Comparison of ENCODE assay signal across 9 cellular contexts in the genomic region with DNA sequence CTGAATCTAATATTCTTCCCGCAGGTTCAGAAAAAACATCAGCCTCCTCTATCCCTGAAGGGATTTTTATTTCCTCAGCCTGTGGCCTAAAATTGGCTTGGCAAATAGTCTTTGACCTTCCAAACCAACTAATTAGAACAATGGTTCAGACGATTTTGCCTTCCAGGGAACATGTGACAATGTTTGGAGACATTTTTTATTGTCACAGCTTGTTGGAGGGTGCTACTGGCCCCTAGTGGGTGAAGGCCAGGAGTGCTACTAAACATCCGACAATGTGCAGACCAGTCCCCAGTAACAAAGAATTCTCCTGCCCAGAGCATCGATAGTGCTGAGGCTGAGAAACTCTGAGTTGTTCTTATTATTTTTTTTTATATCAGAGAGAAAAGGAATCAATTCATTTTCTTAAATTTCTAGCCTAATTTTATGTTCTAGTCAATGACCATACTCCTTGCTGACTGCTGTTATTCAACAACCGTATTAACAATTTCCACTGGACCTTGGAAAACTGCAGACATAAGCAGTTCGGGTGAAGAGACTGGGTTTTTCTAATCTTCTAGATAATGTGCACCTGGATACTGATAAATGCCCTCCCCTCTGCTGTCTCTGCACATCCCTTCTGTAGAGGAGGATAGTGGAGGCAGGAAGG.
A peak's percentile ranks its signal among the peaks of the same experiment; 100 is the strongest.
DNase-seq lines count a peak whose midpoint lies in the region; ATAC-seq, FAIRE-seq and TF ChIP-seq lines count a peak whose summit lies in the region.
"Had no signal": no experiment of that assay in that cellular context is flagged by ENCODE, and none has a peak within 500 bp of the region (broad histone marks: within the 10 kb centered on the region; RNA-seq: fewer than 3 reads in every experiment).

No MANE protein-coding gene starts in this region.

- no CpG with 5 or more reads among the region's 6 CpGs for WGBS in H9 (ENCODE audit: extremely low coverage, insufficient read length, low lambda C conversion rate)

- H4K20me1 ChIP-seq in H9 (ENCODE audit: control insufficient read depth, insufficient read depth, insufficient read length), result no peaks in the 10 kb centered on the region

- H3K9ac ChIP-seq in H9 (ENCODE audit: extremely low read depth, insufficient read length, low read length), result no peak overlapping the region

- H3K4ac ChIP-seq in H9 (ENCODE audit: low read depth, low read length), result no peak overlapping the region

- no peaks in the 10 kb centered on the region for H3K79me1 ChIP-seq in H9 (ENCODE audit: insufficient read depth, low read depth, low read length, poor library complexity, severe bottlenecking)

- TF ChIP-seq CTCF in H9 (conservative IDR thresholded peaks at IDR 0.05), result peak; percentile 79
- TF ChIP-seq CTCF in chondrocyte (IDR thresholded peaks at IDR 0.05), result peak; percentile 79
- peak; percentile 63 to 70 (median 67) for TF ChIP-seq CTCF in nephron (IDR thresholded peaks at IDR 0.05; ENCODE audit: unreplicated experiment in 3 of 3)

- H3K27ac ChIP-seq in H9 (ENCODE audit: insufficient read length, low read depth, low read length), result no peak overlapping the region

- H3K27ac Mint-ChIP-seq in H9 (no peak overlapping the region), chondrocyte (ENCODE audit: unreplicated experiment) (no peak overlapping the region), nephron (no peak overlapping the region)

- no peak overlapping the region for H3K4me2 ChIP-seq in H9 (ENCODE audit: insufficient read depth, insufficient read length, low read length)

- H3K4me1 Mint-ChIP-seq in H9, result peaks cover 10% of the 10 kb centered on the region in 2 experiments
- H3K4me1 Mint-ChIP-seq in chondrocyte (ENCODE audit: low read depth), result no peaks in the 10 kb centered on the region
- H3K4me1 Mint-ChIP-seq in nephron, result peaks cover 10% of the 10 kb centered on the region

- no peaks in the 10 kb centered on the region for H3K79me2 ChIP-seq in H9 (ENCODE audit: insufficient read depth, low read length)

- no peak for ATAC-seq in HG03378 (IDR thresholded peaks at IDR 0.05; ENCODE audit: unreplicated experiment)

- no peak overlapping the region for H2AK5ac ChIP-seq in H9 (ENCODE audit: insufficient read length, low read length)

- no peak overlapping the region for H3K56ac ChIP-seq in H9 (ENCODE audit: insufficient read length, low read depth, low read length)

- H3K27me3 Mint-ChIP-seq in H9 (ENCODE audit: low read depth) (peaks cover 4% of the 10 kb centered on the region; the same call in 1 of the 2 replicates), chondrocyte (ENCODE audit: low read depth) (peaks cover 9% of the 10 kb centered on the region), nephron (ENCODE audit: low read depth) (peaks cover 4% of the 10 kb centered on the region)

- H2BK120ac ChIP-seq in H9 (ENCODE audit: low read depth, low read length, poor library complexity, severe bottlenecking), result no peak overlapping the region

- H3K36me3 Mint-ChIP-seq in H9 (ENCODE audit: insufficient read depth in 1 of 3, low read depth in 3 of 3), result peaks cover 11 to 22% (median 14%) of the 10 kb centered on the region in 3 experiments
- H3K36me3 Mint-ChIP-seq in chondrocyte (ENCODE audit: low read depth), result no peaks in the 10 kb centered on the region
- peaks cover 4% of the 10 kb centered on the region for H3K36me3 Mint-ChIP-seq in nephron (ENCODE audit: low read depth)

- H3K23ac ChIP-seq in H9 (ENCODE audit: insufficient read length, low read depth, low read length), result no peak overlapping the region

- H3K27me3 ChIP-seq in H9 (ENCODE audit: insufficient read depth, low read length), result no peaks in the 10 kb centered on the region

- no peak for FAIRE-seq in HTR-8/SVneo (lab: Jason Lieb, UNC)
- FAIRE-seq: endometrium had no signal

- H2BK15ac ChIP-seq in H9 (ENCODE audit: low read depth, low read length), result no peak overlapping the region

- H3K4me3 Mint-ChIP-seq in H9, result no peak overlapping the region
- H3K4me3 Mint-ChIP-seq in chondrocyte (ENCODE audit: unreplicated experiment), result no peak overlapping the region
- no peak overlapping the region for H3K4me3 Mint-ChIP-seq in nephron

- H3K9me3 ChIP-seq in H9 (ENCODE audit: control insufficient read depth, low read depth, low read length), result no peaks in the 10 kb centered on the region

- no peak overlapping the region for H2AFZ ChIP-seq in H9 (ENCODE audit: low read length)

- no peak overlapping the region for H3T11ph ChIP-seq in H9 (ENCODE audit: low read length)

- no peaks in the 10 kb centered on the region for H3K23me2 ChIP-seq in H9 (ENCODE audit: insufficient read length, low read depth, low read length, poor library complexity, severe bottlenecking)

- H4K91ac ChIP-seq in H9 (ENCODE audit: insufficient read length, low read depth, low read length), result no peak overlapping the region

- H3K18ac ChIP-seq in H9 (ENCODE audit: insufficient read length, low read depth, low read length), result no peak overlapping the region

- H4K5ac ChIP-seq in H9 (ENCODE audit: insufficient read length, low read depth, low read length), result no peak overlapping the region

- no peak overlapping the region for H2BK12ac ChIP-seq in H9 (ENCODE audit: insufficient read length, low read depth, low read length)

- H3K14ac ChIP-seq in H9 (ENCODE audit: insufficient read depth, low read length), result no peak overlapping the region

- H2BK20ac ChIP-seq in H9 (ENCODE audit: low read depth, low read length, poor library complexity, severe bottlenecking), result no peak overlapping the region

- no peak overlapping the region for H4K8ac ChIP-seq in H9 (replicated peaks; ENCODE audit: insufficient read length, low read depth, low read length)

- H2BK5ac ChIP-seq in H9 (ENCODE audit: insufficient read length, low read length), result no peak overlapping the region

- DNase-seq in AG20443 (ENCODE audit: low spot score) (peak; percentile 63), H9 (peak; percentile 62), NCI-H460 (ENCODE audit: extremely low read depth, low read depth) (peak; percentile 52), chondrocyte (ENCODE audit: low spot score) (no peak), putamen (ENCODE audit: low spot score) (no peak), HTR-8/SVneo (ENCODE audit: insufficient read length, low spot score) (no peak)

- peaks cover 4% of the 10 kb centered on the region; the same call in 1 of the 2 replicates for H3K4me1 ChIP-seq in H9 (ENCODE audit: insufficient read depth, low read length)

- H3K9me3 Mint-ChIP-seq in H9 (peaks cover 15 to 22% of the 10 kb centered on the region in 2 experiments), chondrocyte (ENCODE audit: low read depth) (peaks cover 3% of the 10 kb centered on the region), nephron (peaks cover 11% of the 10 kb centered on the region)

Comparison
In these comparisons a context has a peak if more than half of its experiments do, and no peak if none do; other contexts are left out.
1. DNase-seq: peak in AG20443 (single experiment), H9 (single experiment) and NCI-H460 (single experiment); none in chondrocyte (single experiment), putamen (single experiment) and HTR-8/SVneo (single experiment).
2. Peak in every context shown above with its lines, with median percentiles within 50 percentile points of each other: CTCF ChIP-seq.